Comparison of ENCODE assay signal across 33 cellular contexts in genomic region chr5:7770436-7770835, GRCh38.
"Had no signal": no experiment of that assay in that cellular context is flagged by ENCODE, and none has a peak within 500 bp of the region (broad histone marks: within the 10 kb centered on the region; RNA-seq: fewer than 3 reads in every experiment).

No MANE protein-coding gene starts in this region.

- H3K4me3 Mint-ChIP-seq: activated B cell treated with CpG ODN at 0.5 μM for 24 hours; activated CD4-positive, alpha-beta memory T cell treated with anti-CD3 and anti-CD28 coated beads for 36 hours; activated CD8-positive, alpha-beta memory T cell treated with anti-CD3 and anti-CD28 coated beads, Interleukin-2, amount 10 ng/mL, durations not matched to agents 7 days and 5 days; activated CD8-positive, alpha-beta T cell treated with anti-CD3 and anti-CD28 coated beads, Interleukin-2, amount 10 ng/mL, durations not matched to agents 7 days and 5 days; activated naive CD4-positive, alpha-beta T cell treated with anti-CD3 and anti-CD28 coated beads for 36 hours; activated naive CD4-positive, alpha-beta T cell treated with anti-CD3 and anti-CD28 coated beads, Interleukin-2, amount 50 U/mL, for 24 hours; activated naive CD8-positive, alpha-beta T cell treated with anti-CD3 and anti-CD28 coated beads for 36 hours; activated naive CD8-positive, alpha-beta T cell treated with anti-CD3 and anti-CD28 coated beads, Interleukin-2, amount 50 U/mL, for 24 hours; activated T-helper 1 cell treated with anti-CD3 and anti-CD28 coated beads, Interleukin-12 subunit alpha, Interleukin-12 subunit beta, Interleukin-2, Interleukin-4 antibody, amounts not matched to agents 30 ng/mL and 10 ng/mL and 1 ng/mL, durations not matched to agents 14 hours and 24 hours and 36 hours; effector memory CD8-positive, alpha-beta T cell; T-helper 17 cell; T-helper 2 cell treated with Interferon-gamma antibody and Interleukin-4, amounts not matched to agents 5 μg/mL and 100 μg/mL, for 36 hours had no signal

- H3K9me3 Mint-ChIP-seq: activated B cell treated with CpG ODN at 0.5 μM for 24 hours; activated CD4-positive, alpha-beta memory T cell treated with anti-CD3 and anti-CD28 coated beads for 36 hours; activated naive CD4-positive, alpha-beta T cell treated with anti-CD3 and anti-CD28 coated beads for 36 hours; activated naive CD4-positive, alpha-beta T cell treated with anti-CD3 and anti-CD28 coated beads, Interleukin-2, amount 50 U/mL, for 24 hours; activated naive CD8-positive, alpha-beta T cell treated with anti-CD3 and anti-CD28 coated beads for 36 hours; activated naive CD8-positive, alpha-beta T cell treated with anti-CD3 and anti-CD28 coated beads, Interleukin-2, amount 50 U/mL, for 24 hours; activated T-helper 1 cell treated with anti-CD3 and anti-CD28 coated beads, Interleukin-12 subunit alpha, Interleukin-12 subunit beta, Interleukin-2, Interleukin-4 antibody, amounts not matched to agents 30 ng/mL and 10 ng/mL and 1 ng/mL, durations not matched to agents 14 hours and 24 hours and 36 hours; activated T-helper 2 cell treated with anti-CD3 and anti-CD28 coated beads, Interferon-gamma antibody, Interleukin-2, Interleukin-4, amounts not matched to agents 10 μg/mL and 5 μg/mL and 100 μg/mL, durations not matched to agents 14 hours and 24 hours and 36 hours; effector memory CD8-positive, alpha-beta T cell; T-helper 2 cell treated with Interferon-gamma antibody and Interleukin-4, amounts not matched to agents 5 μg/mL and 100 μg/mL, for 36 hours had no signal

- H3K9me3 ChIP-seq: adrenal gland, body of pancreas, gastroesophageal sphincter had no signal

- H3K27ac Mint-ChIP-seq: activated B cell treated with CpG ODN at 0.5 μM for 24 hours; activated CD4-positive, alpha-beta memory T cell treated with anti-CD3 and anti-CD28 coated beads for 36 hours; activated CD8-positive, alpha-beta memory T cell treated with anti-CD3 and anti-CD28 coated beads, Interleukin-2, amount 10 ng/mL, durations not matched to agents 7 days and 5 days; activated CD8-positive, alpha-beta T cell treated with anti-CD3 and anti-CD28 coated beads, Interleukin-2, amount 10 ng/mL, durations not matched to agents 7 days and 5 days; activated naive CD4-positive, alpha-beta T cell treated with anti-CD3 and anti-CD28 coated beads for 36 hours; activated naive CD4-positive, alpha-beta T cell treated with anti-CD3 and anti-CD28 coated beads, Interleukin-2, amount 50 U/mL, for 24 hours; activated naive CD8-positive, alpha-beta T cell treated with anti-CD3 and anti-CD28 coated beads for 36 hours; activated naive CD8-positive, alpha-beta T cell treated with anti-CD3 and anti-CD28 coated beads, Interleukin-2, amount 50 U/mL, for 24 hours; activated T-helper 1 cell treated with anti-CD3 and anti-CD28 coated beads, Interleukin-12 subunit alpha, Interleukin-12 subunit beta, Interleukin-2, Interleukin-4 antibody, amounts not matched to agents 30 ng/mL and 10 ng/mL and 1 ng/mL, durations not matched to agents 14 hours and 24 hours and 36 hours; activated T-helper 2 cell treated with anti-CD3 and anti-CD28 coated beads, Interferon-gamma antibody, Interleukin-2, Interleukin-4, amounts not matched to agents 10 μg/mL and 5 μg/mL and 100 μg/mL, durations not matched to agents 14 hours and 24 hours and 36 hours; effector memory CD8-positive, alpha-beta T cell; T-helper 17 cell; T-helper 2 cell treated with Interferon-gamma antibody and Interleukin-4, amounts not matched to agents 5 μg/mL and 100 μg/mL, for 36 hours had no signal

- H3K36me3 ChIP-seq: adrenal gland had no signal

- H3K27ac ChIP-seq: adrenal gland, body of pancreas, epithelial cell of prostate, gastroesophageal sphincter, WERI-Rb-1 had no signal

- H3K4me3 ChIP-seq: adrenal gland, body of pancreas, gastroesophageal sphincter had no signal

- ATAC-seq: activated CD4-positive, CD25-positive, alpha-beta regulatory T cell treated with anti-CD3 and anti-CD28 coated beads, Interleukin-2, amount 50 U/mL, for 24 hours; activated CD8-positive, alpha-beta memory T cell treated with anti-CD3 and anti-CD28 coated beads, Interleukin-2, amount 10 ng/mL, durations not matched to agents 7 days and 5 days; activated CD8-positive, alpha-beta T cell treated with anti-CD3 and anti-CD28 coated beads, Interleukin-2, amount 10 ng/mL, durations not matched to agents 7 days and 5 days; activated naive CD8-positive, alpha-beta T cell treated with anti-CD3 and anti-CD28 coated beads, Interleukin-2, amount 50 U/mL, for 24 hours; body of pancreas; effector memory CD8-positive, alpha-beta T cell; gastroesophageal sphincter; T-helper 17 cell had no signal

- H3K4me1 ChIP-seq: adrenal gland, gastroesophageal sphincter had no signal

- DNase-seq: activated B cell treated with CpG ODN at 0.5 μM for 24 hours; activated CD4-positive, alpha-beta memory T cell treated with anti-CD3 and anti-CD28 coated beads for 36 hours; activated CD4-positive, alpha-beta T cell treated with anti-CD3 and anti-CD28 coated beads for 48 hours; activated CD8-positive, alpha-beta memory T cell treated with anti-CD3 and anti-CD28 coated beads, Interleukin-2, amount 10 ng/mL, durations not matched to agents 7 days and 5 days; activated CD8-positive, alpha-beta memory T cell treated with anti-CD3 and anti-CD28 coated beads, Interleukin-2, amount 50 U/mL, for 4 hours; activated CD8-positive, alpha-beta T cell treated with anti-CD3 and anti-CD28 coated beads, Interleukin-2, amount 10 ng/mL, durations not matched to agents 7 days and 5 days; activated effector memory CD4-positive, alpha-beta T cell treated with anti-CD3 and anti-CD28 coated beads, Interleukin-2, amount 50 U/mL, for 16 hours; activated naive CD4-positive, alpha-beta T cell treated with anti-CD3 and anti-CD28 coated beads for 36 hours; activated naive CD8-positive, alpha-beta T cell treated with anti-CD3 and anti-CD28 coated beads for 36 hours; activated naive CD8-positive, alpha-beta T cell treated with anti-CD3 and anti-CD28 coated beads, Interleukin-2, amount 50 U/mL, for 24 hours; activated T-cell treated with anti-CD3 and anti-CD28 coated beads, Interleukin-2, amount 50 U/mL, for 1 hour; activated T-cell treated with anti-CD3 and anti-CD28 coated beads, Interleukin-2, amount 50 U/mL, for 48 hours; adrenal gland; amygdala; aorta; body of pancreas; caudate nucleus; cortex of kidney; dermis blood vessel endothelial cell; effector CD4-positive, alpha-beta T cell; effector memory CD8-positive, alpha-beta T cell; foreskin fibroblast; T-helper 1 cell; T-helper 17 cell; T1000; WERI-Rb-1 had no signal

- H3K27me3 ChIP-seq: adrenal gland, body of pancreas, gastroesophageal sphincter had no signal

- H3K36me3 Mint-ChIP-seq: activated CD4-positive, alpha-beta memory T cell treated with anti-CD3 and anti-CD28 coated beads for 36 hours; activated CD8-positive, alpha-beta memory T cell treated with anti-CD3 and anti-CD28 coated beads, Interleukin-2, amount 10 ng/mL, durations not matched to agents 7 days and 5 days; activated naive CD4-positive, alpha-beta T cell treated with anti-CD3 and anti-CD28 coated beads, Interleukin-2, amount 50 U/mL, for 24 hours; activated naive CD8-positive, alpha-beta T cell treated with anti-CD3 and anti-CD28 coated beads for 36 hours had no signal

- H3K4me1 Mint-ChIP-seq: activated B cell treated with CpG ODN at 0.5 μM for 24 hours; activated CD8-positive, alpha-beta memory T cell treated with anti-CD3 and anti-CD28 coated beads, Interleukin-2, amount 10 ng/mL, durations not matched to agents 7 days and 5 days; activated naive CD4-positive, alpha-beta T cell treated with anti-CD3 and anti-CD28 coated beads, Interleukin-2, amount 50 U/mL, for 24 hours; activated naive CD8-positive, alpha-beta T cell treated with anti-CD3 and anti-CD28 coated beads for 36 hours; activated naive CD8-positive, alpha-beta T cell treated with anti-CD3 and anti-CD28 coated beads, Interleukin-2, amount 50 U/mL, for 24 hours had no signal
